2 cellular contexts compared by ENCODE assay signal in the genomic region with DNA sequence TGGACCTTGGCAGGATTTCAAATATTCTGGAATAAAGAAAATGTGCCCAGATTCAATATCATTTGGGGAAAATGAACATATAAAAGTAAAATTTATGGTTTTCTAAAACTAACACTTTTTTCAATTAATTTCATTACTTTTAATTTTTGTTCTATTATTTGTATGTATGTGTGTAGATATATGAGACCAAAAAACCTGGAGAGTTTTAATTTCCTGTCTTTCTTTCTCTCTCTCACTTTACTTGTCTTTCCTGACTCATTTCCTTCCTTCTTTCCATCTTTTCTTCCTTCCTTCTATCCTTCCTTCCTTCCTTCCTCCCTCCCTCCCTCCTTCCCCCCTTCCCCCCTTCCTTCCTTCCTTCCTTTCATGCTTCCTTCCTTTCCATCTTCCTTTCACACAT.
TF ChIP-seq lines count a peak whose summit lies in the region.

No MANE protein-coding gene starts in this region.

TF ChIP-seq in HepG2, 621 proteins besides CTCF, POLR2A, EP300 and RAD21:
- TF ChIP-seq NFE2L2 (IDR thresholded peaks at IDR 0.05; ENCODE audit: low read length) (no peak), HNRNPK (IDR thresholded peaks at IDR 0.05; ENCODE audit: low read depth, low read length, poor library complexity, severe bottlenecking) (peak; percentile 84)

TF ChIP-seq in IMR-90, 13 proteins besides CTCF, POLR2A, EP300 and RAD21:
- TF ChIP-seq SMC3 (IDR thresholded peaks at IDR 0.05; ENCODE audit: low read depth, low read length) (no peak), MXI1 (IDR thresholded peaks at IDR 0.05; ENCODE audit: borderline replicate concordance, low read depth, low read length) (no peak)
- TF ChIP-seq, protein P1, sequence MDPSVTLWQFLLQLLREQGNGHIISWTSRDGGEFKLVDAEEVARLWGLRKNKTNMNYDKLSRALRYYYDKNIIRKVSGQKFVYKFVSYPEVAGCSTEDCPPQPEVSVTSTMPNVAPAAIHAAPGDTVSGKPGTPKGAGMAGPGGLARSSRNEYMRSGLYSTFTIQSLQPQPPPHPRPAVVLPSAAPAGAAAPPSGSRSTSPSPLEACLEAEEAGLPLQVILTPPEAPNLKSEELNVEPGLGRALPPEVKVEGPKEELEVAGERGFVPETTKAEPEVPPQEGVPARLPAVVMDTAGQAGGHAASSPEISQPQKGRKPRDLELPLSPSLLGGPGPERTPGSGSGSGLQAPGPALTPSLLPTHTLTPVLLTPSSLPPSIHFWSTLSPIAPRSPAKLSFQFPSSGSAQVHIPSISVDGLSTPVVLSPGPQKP (IDR thresholded peaks at IDR 0.05; ENCODE audit: borderline replicate concordance, low read depth, low read length): no peak
- TF ChIP-seq, protein P2, sequence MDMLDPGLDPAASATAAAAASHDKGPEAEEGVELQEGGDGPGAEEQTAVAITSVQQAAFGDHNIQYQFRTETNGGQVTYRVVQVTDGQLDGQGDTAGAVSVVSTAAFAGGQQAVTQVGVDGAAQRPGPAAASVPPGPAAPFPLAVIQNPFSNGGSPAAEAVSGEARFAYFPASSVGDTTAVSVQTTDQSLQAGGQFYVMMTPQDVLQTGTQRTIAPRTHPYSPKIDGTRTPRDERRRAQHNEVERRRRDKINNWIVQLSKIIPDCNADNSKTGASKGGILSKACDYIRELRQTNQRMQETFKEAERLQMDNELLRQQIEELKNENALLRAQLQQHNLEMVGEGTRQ (IDR thresholded peaks at IDR 0.05; ENCODE audit: low read depth, low read length): no peak
